In genomic region chr17:32486701-32487459, GRCh38 we compare ENCODE assay signal across 8 cellular contexts. TPM values are rescaled to one million over a fixed set of nuclear protein-coding genes. Genes with fewer than 3 reads are reported as not detected.
A peak's percentile ranks its signal among the peaks of the same experiment; 100 is the strongest.
DNase-seq lines count a peak whose midpoint lies in the region; ATAC-seq, FAIRE-seq and TF ChIP-seq lines count a peak whose summit lies in the region.

CDK5R1 (plus strand) TSS chr17:32486993; CDS start chr17:32487621, 628 bp downstream.

- peaks cover 37% of the 10 kb centered on the region for H3K4me1 Mint-ChIP-seq in T-helper 17 cell
- peaks cover 23% of the 10 kb centered on the region for H3K4me1 Mint-ChIP-seq in astrocyte (ENCODE audit: low read depth, unreplicated experiment)

- H3K36me3 Mint-ChIP-seq in T-helper 17 cell (ENCODE audit: low read depth) = peaks cover 2% of the 10 kb centered on the region
- H3K36me3 Mint-ChIP-seq in astrocyte (ENCODE audit: low read depth, unreplicated experiment) = peaks cover 10% of the 10 kb centered on the region

- peak within 1 kb of the TSS; percentile 48 for H3K27ac ChIP-seq in astrocyte (ENCODE audit: low read depth, low read length)

- intact Hi-C loops in sciatic nerve (cut with DNase I) = no loop called here

- H3K79me2 ChIP-seq in astrocyte (ENCODE audit: insufficient read depth, low read length) = peaks cover 9% of the 10 kb centered on the region

- peak; percentile 70 for DNase-seq in EL
- DNase-seq in LoVo (ENCODE audit: low spot score) = peak; percentile 67
- DNase-seq in T-helper 17 cell = peak; percentile 68 to 71 (median 70)
- peak; percentile 20 for DNase-seq in astrocyte (ENCODE audit: low read depth)
- DNase-seq in hypothalamus (lab: John Stamatoyannopoulos, UW) = peak in 33 of 51 donors; percentile 45 to 88 (median 72)
- peak; percentile 77 for DNase-seq in sciatic nerve (ENCODE audit: low spot score)

- H4K20me1 ChIP-seq in astrocyte (ENCODE audit: insufficient read depth, low read length) = peaks cover 52% of the 10 kb centered on the region

- H3K9me3 Mint-ChIP-seq in astrocyte (ENCODE audit: unreplicated experiment) = no peaks in the 10 kb centered on the region

- H3K4me2 ChIP-seq in astrocyte (ENCODE audit: low read length) = peak within 1 kb of the TSS; percentile 96

- peak; percentile 50 for ATAC-seq in GM21723 (IDR thresholded peaks at IDR 0.05; ENCODE audit: unreplicated experiment)
- ATAC-seq in T-helper 17 cell = peak; percentile 79
- ATAC-seq in sciatic nerve = no peak
- no peak for ATAC-seq in HG02884 (IDR thresholded peaks at IDR 0.05; ENCODE audit: unreplicated experiment)

- FAIRE-seq in astrocyte (lab: Jason Lieb, UNC) = no peak

- peak within 1 kb of the TSS; percentile 71 for H2AFZ ChIP-seq in astrocyte (ENCODE audit: low read depth, low read length)

- H3K4me3 Mint-ChIP-seq in T-helper 17 cell (peak within 1 kb of the TSS; percentile 94), astrocyte (ENCODE audit: unreplicated experiment) (peak within 1 kb of the TSS; percentile 89)

- H3K27me3 ChIP-seq in astrocyte (ENCODE audit: insufficient read depth, low read length) = no peaks in the 10 kb centered on the region

- H3K9ac ChIP-seq in astrocyte (ENCODE audit: low read length) = peak within 1 kb of the TSS; percentile 64

- no peak for TF ChIP-seq CTCF in astrocyte (IDR thresholded peaks at IDR 0.05; ENCODE audit: insufficient read depth, low read depth, low read length)

- peaks cover 7% of the 10 kb centered on the region for H3K36me3 ChIP-seq in astrocyte (ENCODE audit: insufficient read depth, low read length)

- H3K4me1 ChIP-seq in astrocyte (ENCODE audit: insufficient read depth, low read length) = peaks cover 34% of the 10 kb centered on the region

- no peaks in the 10 kb centered on the region for H3K27me3 Mint-ChIP-seq in T-helper 17 cell
- H3K27me3 Mint-ChIP-seq in astrocyte (ENCODE audit: low read depth, unreplicated experiment) = no peaks in the 10 kb centered on the region

- H3K27ac Mint-ChIP-seq in T-helper 17 cell = peak within 1 kb of the TSS; percentile 85
- H3K27ac Mint-ChIP-seq in astrocyte (ENCODE audit: unreplicated experiment) = peak within 1 kb of the TSS; percentile 26

- peak within 1 kb of the TSS; percentile 67 for H3K4me3 ChIP-seq in astrocyte (ENCODE audit: insufficient read depth, low read depth, low read length)

- H3K9me3 ChIP-seq in T-helper 17 cell (ENCODE audit: control insufficient read depth, low read length, poor library complexity, severe bottlenecking) = no peaks in the 10 kb centered on the region
- H3K9me3 ChIP-seq in astrocyte (ENCODE audit: insufficient read depth, low read depth, low read length) = no peaks in the 10 kb centered on the region

RNA-seq across cellular contexts. Expression of gene CDK5R1, which starts in this region (rescaled TPM):
- 1 to 10 TPM; 8.0 to 8.2 TPM for total RNA-seq in T-helper 17 cell
- 7.2 and 7.6 TPM in 2 replicates for total RNA-seq in astrocyte
- total RNA-seq in sciatic nerve = 1.3 TPM

Comparison
In these comparisons a context has a peak if more than half of its experiments do, and no peak if none do; other contexts are left out.
1. DNase-seq: peak in every context shown above with its lines; median percentile 77 in sciatic nerve; 72 in hypothalamus; 70 in EL; 70 in T-helper 17 cell; 67 in LoVo; 20 in astrocyte.
2. ATAC-seq: peak in GM21723 (single experiment) and T-helper 17 cell (single experiment); none in sciatic nerve (single experiment) and HG02884 (single experiment).